In the genomic region with DNA sequence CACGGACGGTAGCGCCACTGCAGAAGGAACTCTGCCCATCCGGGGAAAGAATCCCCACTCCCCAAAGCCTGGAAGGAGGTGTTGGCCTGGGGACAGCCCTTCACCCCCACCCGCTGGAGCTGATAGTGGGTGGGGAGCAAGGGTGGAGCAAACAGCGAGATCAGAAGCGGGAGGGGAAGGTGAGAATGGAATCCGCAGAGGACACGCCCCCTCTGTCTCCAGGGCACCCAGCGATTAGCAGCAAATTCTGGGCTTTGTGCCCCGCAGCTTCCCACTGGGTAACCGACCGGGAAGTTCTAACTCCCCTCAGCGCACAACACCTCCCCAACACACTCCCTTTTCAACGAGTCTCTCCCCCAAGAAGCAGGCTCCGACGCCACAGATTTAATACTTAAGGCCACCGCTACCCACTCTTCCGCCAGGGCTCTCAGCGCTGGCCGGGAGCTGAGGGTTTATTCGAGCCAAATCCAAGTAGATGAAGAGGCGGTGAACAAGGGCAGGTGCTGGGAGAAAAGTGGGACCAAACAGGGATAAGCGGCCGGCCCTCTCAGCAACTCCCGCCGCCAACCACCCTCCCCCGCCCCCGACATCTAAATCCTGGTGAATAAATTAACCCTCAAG, we compare ENCODE assay signal across 1 cellular context.
TF ChIP-seq lines count a peak whose summit lies in the region.

No MANE protein-coding gene starts in this region.

TF ChIP-seq in HCT116, 20 proteins besides CTCF, POLR2A, EP300 and RAD21 (continued from another document):
- TF ChIP-seq, protein P1, sequence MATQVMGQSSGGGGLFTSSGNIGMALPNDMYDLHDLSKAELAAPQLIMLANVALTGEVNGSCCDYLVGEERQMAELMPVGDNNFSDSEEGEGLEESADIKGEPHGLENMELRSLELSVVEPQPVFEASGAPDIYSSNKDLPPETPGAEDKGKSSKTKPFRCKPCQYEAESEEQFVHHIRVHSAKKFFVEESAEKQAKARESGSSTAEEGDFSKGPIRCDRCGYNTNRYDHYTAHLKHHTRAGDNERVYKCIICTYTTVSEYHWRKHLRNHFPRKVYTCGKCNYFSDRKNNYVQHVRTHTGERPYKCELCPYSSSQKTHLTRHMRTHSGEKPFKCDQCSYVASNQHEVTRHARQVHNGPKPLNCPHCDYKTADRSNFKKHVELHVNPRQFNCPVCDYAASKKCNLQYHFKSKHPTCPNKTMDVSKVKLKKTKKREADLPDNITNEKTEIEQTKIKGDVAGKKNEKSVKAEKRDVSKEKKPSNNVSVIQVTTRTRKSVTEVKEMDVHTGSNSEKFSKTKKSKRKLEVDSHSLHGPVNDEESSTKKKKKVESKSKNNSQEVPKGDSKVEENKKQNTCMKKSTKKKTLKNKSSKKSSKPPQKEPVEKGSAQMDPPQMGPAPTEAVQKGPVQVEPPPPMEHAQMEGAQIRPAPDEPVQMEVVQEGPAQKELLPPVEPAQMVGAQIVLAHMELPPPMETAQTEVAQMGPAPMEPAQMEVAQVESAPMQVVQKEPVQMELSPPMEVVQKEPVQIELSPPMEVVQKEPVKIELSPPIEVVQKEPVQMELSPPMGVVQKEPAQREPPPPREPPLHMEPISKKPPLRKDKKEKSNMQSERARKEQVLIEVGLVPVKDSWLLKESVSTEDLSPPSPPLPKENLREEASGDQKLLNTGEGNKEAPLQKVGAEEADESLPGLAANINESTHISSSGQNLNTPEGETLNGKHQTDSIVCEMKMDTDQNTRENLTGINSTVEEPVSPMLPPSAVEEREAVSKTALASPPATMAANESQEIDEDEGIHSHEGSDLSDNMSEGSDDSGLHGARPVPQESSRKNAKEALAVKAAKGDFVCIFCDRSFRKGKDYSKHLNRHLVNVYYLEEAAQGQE (IDR thresholded peaks at IDR 0.05; ENCODE audit: low read depth): no peak
- no peak for TF ChIP-seq EZH2phosphoT487 (IDR thresholded peaks at IDR 0.05; ENCODE audit: borderline replicate concordance)
- no peak for TF ChIP-seq YY1 (IDR thresholded peaks at IDR 0.05; ENCODE audit: extremely low read depth, insufficient replicate concordance, low read depth, low read length)
